17 cellular contexts compared by ENCODE assay signal in the genomic region with DNA sequence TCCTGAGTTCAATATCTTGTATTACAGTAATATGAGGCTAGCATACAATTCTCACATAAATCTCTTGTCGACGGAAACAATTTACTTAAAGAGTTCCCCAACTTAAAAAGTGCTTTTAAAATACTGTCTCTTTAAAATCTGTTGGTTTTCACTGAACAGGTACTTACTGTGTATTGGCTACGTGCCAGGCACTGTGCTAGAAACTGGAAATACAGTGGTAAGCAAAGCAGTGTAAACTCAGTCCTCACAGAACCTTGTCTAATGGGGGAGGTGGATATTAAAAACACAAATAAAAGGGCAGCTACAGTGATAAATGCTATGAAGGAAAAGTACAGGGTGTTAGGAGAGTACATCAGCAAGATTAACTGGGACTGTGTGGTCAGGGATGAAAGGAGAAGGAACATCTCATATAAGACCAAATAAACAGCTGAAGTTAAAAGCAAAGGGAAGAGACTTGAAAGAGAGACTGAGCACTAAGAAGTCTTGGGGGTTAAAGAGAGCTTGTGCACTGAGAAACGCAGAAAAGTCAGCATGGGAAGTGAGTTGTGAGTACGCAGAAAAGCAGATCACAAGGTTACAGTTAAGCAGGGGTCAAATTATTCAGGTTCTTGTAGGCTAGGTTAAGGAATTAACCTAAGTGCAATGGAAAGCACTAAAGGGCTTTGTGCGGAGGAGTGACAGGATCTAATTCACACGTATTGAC. TPM values are rescaled to one million over a fixed set of nuclear protein-coding genes. Genes with fewer than 3 reads are reported as not detected.
DNase-seq lines count a peak whose midpoint lies in the region; ATAC-seq, FAIRE-seq and TF ChIP-seq lines count a peak whose summit lies in the region.
"Had no signal": no experiment of that assay in that cellular context is flagged by ENCODE, and none has a peak within 500 bp of the region (broad histone marks: within the 10 kb centered on the region; RNA-seq: fewer than 3 reads in every experiment).

No MANE protein-coding gene starts in this region.

- H3K4me1 ChIP-seq in KMS-11 (ENCODE audit: low read depth, poor library complexity, severe bottlenecking) (peaks cover 6% of the 10 kb centered on the region), right cardiac atrium (ENCODE audit: control insufficient read depth, insufficient read depth, low read length) (no peaks in the 10 kb centered on the region)
- H3K4me1 ChIP-seq: adrenal gland, colonic mucosa, SJSA1 had no signal

- no peaks in the 10 kb centered on the region for H3K27me3 ChIP-seq in KMS-11 (ENCODE audit: insufficient read depth, low read depth)
- H3K27me3 ChIP-seq in right cardiac atrium (ENCODE audit: control insufficient read depth, insufficient read depth): no peaks in the 10 kb centered on the region
- H3K27me3 ChIP-seq: adrenal gland, colonic mucosa, SJSA1 had no signal

- no peak overlapping the region for H2AFZ ChIP-seq in KMS-11 (ENCODE audit: low read depth)

- ATAC-seq in activated B cell treated with CpG ODN at 0.5 μM for 24 hours (ENCODE audit: low read depth): no peak
- no peak for ATAC-seq in right cardiac atrium

- H3K27me3 Mint-ChIP-seq in activated B cell treated with CpG ODN at 0.5 μM for 24 hours (no peaks in the 10 kb centered on the region), nephron progenitor cell (ENCODE audit: low read depth, poor library complexity) (no peaks in the 10 kb centered on the region)
- H3K27me3 Mint-ChIP-seq: activated CD4-positive, alpha-beta memory T cell treated with anti-CD3 and anti-CD28 coated beads for 36 hours; progenitor cell of endocrine pancreas had no signal

- H3K4me3 Mint-ChIP-seq in activated B cell treated with CpG ODN at 0.5 μM for 24 hours (peak overlapping the region; percentile 36), nephron progenitor cell (no peak overlapping the region)
- H3K4me3 Mint-ChIP-seq: activated CD4-positive, alpha-beta memory T cell treated with anti-CD3 and anti-CD28 coated beads for 36 hours; HFFc6 had no signal

- no peaks in the 10 kb centered on the region for H3K36me3 ChIP-seq in KMS-11 (ENCODE audit: insufficient read depth)
- H3K36me3 ChIP-seq: colonic mucosa had no signal

- H3K4me1 Mint-ChIP-seq in activated B cell treated with CpG ODN at 0.5 μM for 24 hours (peaks cover 59% of the 10 kb centered on the region), nephron progenitor cell (peaks cover 6% of the 10 kb centered on the region)

- H3K9me3 ChIP-seq in right cardiac atrium (ENCODE audit: control insufficient read depth, low read length): no peaks in the 10 kb centered on the region
- H3K9me3 ChIP-seq: adrenal gland, colonic mucosa, SJSA1 had no signal

- TF ChIP-seq CTCF in KMS-11 (conservative IDR thresholded peaks at IDR 0.05; ENCODE audit: low read depth, low read length): no peak
- no peak for TF ChIP-seq CTCF in activated B cell treated with CpG ODN at 0.5 μM for 24 hours (IDR thresholded peaks at IDR 0.05)
- no peak for TF ChIP-seq CTCF in nephron progenitor cell (IDR thresholded peaks at IDR 0.05)

- FAIRE-seq in GM19239 (lab: Jason Lieb, UNC) (peak; percentile 71), RCC 7860 (lab: Jason Lieb, UNC) (no peak)
- FAIRE-seq: kidney had no signal

- H3K4me3 ChIP-seq in KMS-11 (IDR thresholded peaks at IDR 0.05; ENCODE audit: insufficient read depth, low read depth, low read length): no peak overlapping the region
- H3K4me3 ChIP-seq in right cardiac atrium (ENCODE audit: low read length): no peak overlapping the region
- H3K4me3 ChIP-seq: adrenal gland, colonic mucosa, SJSA1 had no signal

- H3K27ac Mint-ChIP-seq in activated B cell treated with CpG ODN at 0.5 μM for 24 hours (peak overlapping the region; percentile 88), nephron progenitor cell (peak overlapping the region; percentile 11)
- H3K27ac Mint-ChIP-seq: activated CD4-positive, alpha-beta memory T cell treated with anti-CD3 and anti-CD28 coated beads for 36 hours; HFFc6; progenitor cell of endocrine pancreas had no signal

- H3K36me3 Mint-ChIP-seq in activated B cell treated with CpG ODN at 0.5 μM for 24 hours (ENCODE audit: low read depth) (peaks cover 24% of the 10 kb centered on the region), nephron progenitor cell (ENCODE audit: low read depth) (peaks cover 46% of the 10 kb centered on the region)

- H3K9ac ChIP-seq in KMS-11: no peak overlapping the region

- no peaks in the 10 kb centered on the region for H3K9me3 Mint-ChIP-seq in activated B cell treated with CpG ODN at 0.5 μM for 24 hours
- peaks cover 8% of the 10 kb centered on the region for H3K9me3 Mint-ChIP-seq in nephron progenitor cell
- H3K9me3 Mint-ChIP-seq: activated CD4-positive, alpha-beta memory T cell treated with anti-CD3 and anti-CD28 coated beads for 36 hours; HFFc6 had no signal

- H3K27ac ChIP-seq in KMS-11 (no peak overlapping the region), right cardiac atrium (ENCODE audit: low read length) (no peak overlapping the region)
- H3K27ac ChIP-seq: adrenal gland, colonic mucosa, SJSA1 had no signal

- no peaks in the 10 kb centered on the region for H3K79me2 ChIP-seq in KMS-11 (ENCODE audit: insufficient read depth, low read depth)

- peak overlapping the region; percentile 8; the same call in 1 of the 2 replicates for H3K4me2 ChIP-seq in KMS-11

- CTCF ChIA-PET in activated B cell treated with CpG ODN at 0.5 μM for 24 hours (lab: Charles Lee): interaction anchor here (1.3 kb wide), 1 partner anchor 12 kb away, joined by 3 read pairs; no protein-coding TSS in a partner anchor

- 88% methylated on average over 7 of the region's 7 CpGs for WGBS in right cardiac atrium

- no peaks in the 10 kb centered on the region for H4K20me1 ChIP-seq in KMS-11 (ENCODE audit: insufficient read depth)

- intact Hi-C loops in activated B cell treated with CpG ODN at 0.5 μM for 24 hours (cut with micrococcal nuclease): no loop called here
- intact Hi-C loops in right cardiac atrium (cut with DNase I): no loop called here

- POLR2A ChIA-PET in activated B cell treated with CpG ODN at 0.5 μM for 24 hours (lab: Charles Lee): no interaction called here

- DNase-seq in GM19239 (ENCODE audit: insufficient read length, low spot score) (no peak), activated B cell treated with CpG ODN at 0.5 μM for 24 hours (no peak), nephron progenitor cell (no peak), pons (ENCODE audit: low spot score) (no peak), right cardiac atrium (no peak), RCC 7860 (ENCODE audit: low spot score) (no peak)
- DNase-seq: activated CD4-positive, alpha-beta memory T cell treated with anti-CD3 and anti-CD28 coated beads for 36 hours; adrenal gland; C1 segment of cervical spinal cord; colonic mucosa; DND-41; HFFc6; kidney; NCI-H1048 had no signal

RNA-seq across cellular contexts. Expression of a gene that starts 52.5 kb away (rescaled TPM):
- 25.5 and 30.4 TPM in 2 replicates for total RNA-seq in activated B cell treated with CpG ODN at 0.5 μM for 24 hours
- total RNA-seq in right cardiac atrium: 10 to 100 TPM; 16.8 to 18.6 (median 18.1) TPM
- 15.1 TPM for polyA plus RNA-seq in right cardiac atrium
